32 cellular contexts compared by ENCODE assay signal in the genomic region with DNA sequence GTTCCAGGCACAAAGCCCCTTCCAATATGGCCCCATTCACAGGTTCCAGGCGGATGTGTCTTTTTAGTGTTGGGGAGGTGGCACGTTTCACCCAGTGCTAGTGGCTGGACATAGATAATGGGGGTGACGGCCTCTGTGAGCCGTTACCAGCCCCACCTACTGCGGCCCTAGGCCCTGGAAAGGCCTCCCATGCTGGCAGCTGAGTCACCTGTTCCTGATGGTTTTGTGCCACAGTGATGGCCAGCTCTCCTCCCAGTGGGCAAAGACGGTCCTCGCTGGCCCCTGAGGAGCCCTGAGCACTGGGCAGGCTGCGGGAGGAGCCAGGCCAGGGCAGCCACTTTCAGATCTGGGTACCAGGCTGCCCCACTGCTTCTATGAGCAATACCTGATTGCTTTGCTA.
"Had no signal": no experiment of that assay in that cellular context is flagged by ENCODE, and none has a peak within 500 bp of the region (broad histone marks: within the 10 kb centered on the region; RNA-seq: fewer than 3 reads in every experiment).

No MANE protein-coding gene starts in this region.

- H3K4me1 ChIP-seq: heart right ventricle, left lung, right lobe of liver, uterus had no signal

- H3K27ac ChIP-seq: brain microvascular endothelial cell, epithelial cell of prostate, heart right ventricle, left lung, right lobe of liver, thoracic aorta, uterus, WERI-Rb-1 had no signal

- H3K27me3 Mint-ChIP-seq: activated CD4-positive, alpha-beta memory T cell treated with anti-CD3 and anti-CD28 coated beads, Interleukin-2, amount 10 ng/mL, durations not matched to agents 7 days and 5 days; activated CD4-positive, alpha-beta T cell treated with anti-CD3 and anti-CD28 coated beads, Interleukin-2, amount 10 ng/mL, durations not matched to agents 7 days and 5 days; activated naive CD8-positive, alpha-beta T cell treated with anti-CD3 and anti-CD28 coated beads for 36 hours; dendritic cell treated with granulocyte-macrophage colony-stimulating factor and Interleukin-4, amounts not matched to agents 40 ng/mL and 50 ng/mL, for 4 days; stimulated activated naive CD8-positive, alpha-beta T cell treated with anti-CD3 and anti-CD28 coated beads, Interleukin-15, Interleukin-2, amounts not matched to agents 100 ng/mL and 50 ng/mL, for 24 hours had no signal

- H3K4me1 Mint-ChIP-seq: activated naive CD8-positive, alpha-beta T cell treated with anti-CD3 and anti-CD28 coated beads for 36 hours; naive B cell had no signal

- ATAC-seq: activated T-cell treated with anti-CD3 and anti-CD28 coated beads, Interleukin-2, amount 50 U/mL, for 72 hours; heart right ventricle; left lung; right lobe of liver; stimulated activated effector memory CD8-positive, alpha-beta T cell treated with anti-CD3 and anti-CD28 coated beads, Interleukin-12 subunit alpha, Interleukin-12 subunit beta, amount 100 ng/mL, for 72 hours; T-helper 17 cell had no signal

- H3K27ac Mint-ChIP-seq: activated CD4-positive, alpha-beta memory T cell treated with anti-CD3 and anti-CD28 coated beads, Interleukin-2, amount 10 ng/mL, durations not matched to agents 7 days and 5 days; activated CD4-positive, alpha-beta T cell treated with anti-CD3 and anti-CD28 coated beads, Interleukin-2, amount 10 ng/mL, durations not matched to agents 7 days and 5 days; activated naive CD8-positive, alpha-beta T cell treated with anti-CD3 and anti-CD28 coated beads for 36 hours; activated T-cell treated with anti-CD3 and anti-CD28 coated beads, Interleukin-2, amount 50 U/mL, for 72 hours; dendritic cell treated with granulocyte-macrophage colony-stimulating factor and Interleukin-4, amounts not matched to agents 40 ng/mL and 50 ng/mL, for 4 days; mesothelial cell of epicardium; naive B cell; stimulated activated effector memory CD8-positive, alpha-beta T cell treated with anti-CD3 and anti-CD28 coated beads, Interleukin-12 subunit alpha, Interleukin-12 subunit beta, amount 100 ng/mL, for 72 hours; stimulated activated naive CD8-positive, alpha-beta T cell treated with anti-CD3 and anti-CD28 coated beads, Interleukin-15, Interleukin-2, amounts not matched to agents 100 ng/mL and 50 ng/mL, for 24 hours; T-helper 17 cell had no signal

- H3K9me3 Mint-ChIP-seq: activated CD4-positive, alpha-beta memory T cell treated with anti-CD3 and anti-CD28 coated beads, Interleukin-2, amount 10 ng/mL, durations not matched to agents 7 days and 5 days; activated CD4-positive, alpha-beta T cell treated with anti-CD3 and anti-CD28 coated beads, Interleukin-2, amount 10 ng/mL, durations not matched to agents 7 days and 5 days; activated naive CD8-positive, alpha-beta T cell treated with anti-CD3 and anti-CD28 coated beads for 36 hours; activated T-cell treated with anti-CD3 and anti-CD28 coated beads, Interleukin-2, amount 50 U/mL, for 72 hours; dendritic cell treated with granulocyte-macrophage colony-stimulating factor and Interleukin-4, amounts not matched to agents 40 ng/mL and 50 ng/mL, for 4 days; mesothelial cell of epicardium; naive B cell; neural crest cell; stimulated activated effector memory CD8-positive, alpha-beta T cell treated with anti-CD3 and anti-CD28 coated beads, Interleukin-12 subunit alpha, Interleukin-12 subunit beta, amount 100 ng/mL, for 72 hours; stimulated activated naive CD8-positive, alpha-beta T cell treated with anti-CD3 and anti-CD28 coated beads, Interleukin-15, Interleukin-2, amounts not matched to agents 100 ng/mL and 50 ng/mL, for 24 hours had no signal

- H3K9me3 ChIP-seq: esophagus squamous epithelium, heart right ventricle, left lung, right lobe of liver, SK-N-SH, thoracic aorta, uterus had no signal

- H3K36me3 ChIP-seq: brain microvascular endothelial cell, esophagus squamous epithelium, heart right ventricle, left lung, right lobe of liver, thoracic aorta, uterus, WERI-Rb-1 had no signal

- DNase-seq: activated CD4-positive, alpha-beta memory T cell treated with anti-CD3 and anti-CD28 coated beads, Interleukin-2, amount 10 ng/mL, durations not matched to agents 7 days and 5 days; activated CD4-positive, alpha-beta T cell treated with anti-CD3 and anti-CD28 coated beads for 1 hour; activated CD4-positive, alpha-beta T cell treated with anti-CD3 and anti-CD28 coated beads, Interleukin-2, amount 10 ng/mL, durations not matched to agents 7 days and 5 days; activated naive CD4-positive, alpha-beta T cell; activated naive CD8-positive, alpha-beta T cell treated with anti-CD3 and anti-CD28 coated beads for 36 hours; activated T-cell treated with anti-CD3 and anti-CD28 coated beads, Interleukin-2, amount 50 U/mL, for 72 hours; amniotic stem cell; brain microvascular endothelial cell; caudate nucleus; effector CD4-positive, alpha-beta T cell; esophagus squamous epithelium; foreskin melanocyte; heart right ventricle; naive B cell; occipital lobe; SK-N-SH; stimulated activated CD4-positive, alpha-beta T cell treated with anti-CD3 and anti-CD28 coated beads, Interleukin-4, amount 100 ng/mL, for 24 hours; T-helper 17 cell; T1000; trophoblast cell; uterus; WERI-Rb-1 had no signal

- H3K4me3 Mint-ChIP-seq: activated CD4-positive, alpha-beta memory T cell treated with anti-CD3 and anti-CD28 coated beads, Interleukin-2, amount 10 ng/mL, durations not matched to agents 7 days and 5 days; activated CD4-positive, alpha-beta T cell treated with anti-CD3 and anti-CD28 coated beads, Interleukin-2, amount 10 ng/mL, durations not matched to agents 7 days and 5 days; activated naive CD8-positive, alpha-beta T cell treated with anti-CD3 and anti-CD28 coated beads for 36 hours; activated T-cell treated with anti-CD3 and anti-CD28 coated beads, Interleukin-2, amount 50 U/mL, for 72 hours; dendritic cell treated with granulocyte-macrophage colony-stimulating factor and Interleukin-4, amounts not matched to agents 40 ng/mL and 50 ng/mL, for 4 days; mesothelial cell of epicardium; naive B cell; neural crest cell; stimulated activated effector memory CD8-positive, alpha-beta T cell treated with anti-CD3 and anti-CD28 coated beads, Interleukin-12 subunit alpha, Interleukin-12 subunit beta, amount 100 ng/mL, for 72 hours; stimulated activated naive CD8-positive, alpha-beta T cell treated with anti-CD3 and anti-CD28 coated beads, Interleukin-15, Interleukin-2, amounts not matched to agents 100 ng/mL and 50 ng/mL, for 24 hours; T-helper 17 cell had no signal

- H3K4me3 ChIP-seq: esophagus squamous epithelium, heart right ventricle, left lung, right lobe of liver, skin epidermis, thoracic aorta, uterus had no signal

- H3K27me3 ChIP-seq: brain microvascular endothelial cell, right lobe of liver, uterus had no signal

- H3K36me3 Mint-ChIP-seq: activated naive CD8-positive, alpha-beta T cell treated with anti-CD3 and anti-CD28 coated beads for 36 hours; mesothelial cell of epicardium; naive B cell; stimulated activated effector memory CD8-positive, alpha-beta T cell treated with anti-CD3 and anti-CD28 coated beads, Interleukin-12 subunit alpha, Interleukin-12 subunit beta, amount 100 ng/mL, for 72 hours had no signal

- H3K9ac ChIP-seq: SK-N-SH had no signal
